Comparison of ENCODE assay signal across 1 cellular context in the genomic region with DNA sequence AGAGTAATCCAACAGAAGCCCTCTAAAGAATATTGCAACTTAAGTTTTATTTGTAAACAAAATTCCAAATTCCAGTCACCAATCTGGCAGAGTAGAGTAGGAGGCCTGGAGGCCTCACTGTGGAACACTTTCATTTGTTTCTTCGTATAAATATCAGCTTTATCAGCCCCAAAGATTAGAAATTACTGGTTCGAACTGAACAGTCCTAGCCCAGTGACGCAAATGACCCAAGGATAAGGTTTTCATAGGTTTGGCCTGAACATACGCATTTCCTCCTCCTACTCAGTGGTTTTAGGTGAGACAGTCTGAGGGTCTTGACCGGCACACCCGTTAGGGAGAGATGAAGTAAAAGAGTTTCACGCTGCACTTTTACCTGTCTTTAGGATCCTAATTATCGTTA.
A peak's percentile ranks its signal among the peaks of the same experiment; 100 is the strongest.
TF ChIP-seq lines count a peak whose summit lies in the region.

No MANE protein-coding gene starts in this region.

TF ChIP-seq in K562, 482 proteins besides CTCF, POLR2A, EP300 and RAD21:
- TF ChIP-seq EGR1 (conservative IDR thresholded peaks at IDR 0.05) (no peak), ZFX (CRISPR knock-in tag; IDR thresholded peaks at IDR 0.05) (0 out of 2 replicates have a peak, but pooled peaks have one; percentile 23), FOXP1 (CRISPR knock-in tag; IDR thresholded peaks at IDR 0.05) (no peak), CREM (IDR thresholded peaks at IDR 0.05; ENCODE audit: low read depth) (peak; percentile 41; the same call in 1 of the 2 replicates), POLR2H (tag; IDR thresholded peaks at IDR 0.05; ENCODE audit: low read depth) (no peak), NONO (IDR thresholded peaks at IDR 0.05; ENCODE audit: low read depth in 2 of 2, low read length in 1 of 2) (no peak), PPARD (CRISPR knock-in tag; IDR thresholded peaks at IDR 0.05) (no peak), U2AF1 (optimal IDR thresholded peaks at IDR 0.05; ENCODE audit: low read depth, low read length) (no peak), DPF2 (IDR thresholded peaks at IDR 0.05) (no peak)
- TF ChIP-seq, protein P1, sequence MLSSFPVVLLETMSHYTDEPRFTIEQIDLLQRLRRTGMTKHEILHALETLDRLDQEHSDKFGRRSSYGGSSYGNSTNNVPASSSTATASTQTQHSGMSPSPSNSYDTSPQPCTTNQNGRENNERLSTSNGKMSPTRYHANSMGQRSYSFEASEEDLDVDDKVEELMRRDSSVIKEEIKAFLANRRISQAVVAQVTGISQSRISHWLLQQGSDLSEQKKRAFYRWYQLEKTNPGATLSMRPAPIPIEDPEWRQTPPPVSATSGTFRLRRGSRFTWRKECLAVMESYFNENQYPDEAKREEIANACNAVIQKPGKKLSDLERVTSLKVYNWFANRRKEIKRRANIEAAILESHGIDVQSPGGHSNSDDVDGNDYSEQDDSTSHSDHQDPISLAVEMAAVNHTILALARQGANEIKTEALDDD (IDR thresholded peaks at IDR 0.05), result no peak
TF ChIP-seq in K562: peak in this region for 2.
